In the genomic region with DNA sequence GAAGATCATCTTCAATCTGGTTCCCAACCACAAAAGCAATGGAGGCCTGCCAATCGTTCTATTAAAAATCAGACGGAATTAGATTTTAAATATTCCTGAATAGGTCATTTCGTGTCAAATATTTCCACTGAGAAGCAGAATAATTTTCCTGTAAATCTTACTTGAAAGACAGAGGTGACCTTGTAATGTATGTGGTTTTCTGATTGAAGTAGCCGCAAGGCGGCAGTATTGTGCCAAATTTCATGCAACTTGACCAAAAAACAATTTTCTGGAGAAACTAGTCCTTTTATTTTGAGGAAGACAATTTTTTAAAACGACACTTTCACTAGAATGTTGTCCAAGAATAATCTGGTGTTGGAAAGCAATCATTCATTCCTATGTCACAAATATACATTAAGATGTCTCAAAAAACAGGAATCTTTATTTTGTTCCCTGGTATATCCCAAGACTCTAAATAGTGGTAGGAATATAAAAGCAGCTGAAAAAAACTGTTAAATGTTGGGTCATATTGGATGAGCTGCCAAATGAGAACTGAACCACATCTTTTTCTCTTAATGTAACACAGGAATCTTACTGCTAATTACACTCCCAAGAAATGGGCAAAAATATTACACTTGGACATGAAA, we compare ENCODE assay signal across 9 cellular contexts. TPM values are rescaled to one million over a fixed set of nuclear protein-coding genes. Genes with fewer than 3 reads are reported as not detected.
A peak's percentile ranks its signal among the peaks of the same experiment; 100 is the strongest.
DNase-seq lines count a peak whose midpoint lies in the region; ATAC-seq and TF ChIP-seq lines count a peak whose summit lies in the region.
"Had no signal": no experiment of that assay in that cellular context is flagged by ENCODE, and none has a peak within 500 bp of the region (broad histone marks: within the 10 kb centered on the region; RNA-seq: fewer than 3 reads in every experiment).

No MANE protein-coding gene starts in this region.

- TF ChIP-seq CTCF in gastrocnemius medialis (IDR thresholded peaks at IDR 0.05 in 4 of 5, conservative IDR thresholded peaks at IDR 0.05 in 1 of 5) = peak; percentile 56 to 75 (median 62)

- H3K4me3 ChIP-seq in right cardiac atrium (ENCODE audit: low read length) = no peak overlapping the region
- H3K4me3 ChIP-seq in gastrocnemius medialis = no peak overlapping the region

- 1% methylated on average over 6 of the region's 6 CpGs for WGBS in right cardiac atrium

- no peak overlapping the region for H3K27ac Mint-ChIP-seq in activated naive CD8-positive, alpha-beta T cell treated with anti-CD3 and anti-CD28 coated beads for 36 hours
- H3K27ac Mint-ChIP-seq: dendritic cell treated with granulocyte-macrophage colony-stimulating factor and Interleukin-4, amounts not matched to agents 40 ng/mL and 50 ng/mL, for 4 days had no signal

- H3K27me3 Mint-ChIP-seq in activated naive CD8-positive, alpha-beta T cell treated with anti-CD3 and anti-CD28 coated beads for 36 hours = peaks cover 5% of the 10 kb centered on the region

- no peaks in the 10 kb centered on the region for H3K4me1 Mint-ChIP-seq in activated naive CD8-positive, alpha-beta T cell treated with anti-CD3 and anti-CD28 coated beads for 36 hours

- TF ChIP-seq POLR2A in gastrocnemius medialis (IDR thresholded peaks at IDR 0.05) = no peak

- no peak overlapping the region for H3K4me3 Mint-ChIP-seq in activated naive CD8-positive, alpha-beta T cell treated with anti-CD3 and anti-CD28 coated beads for 36 hours
- H3K4me3 Mint-ChIP-seq: dendritic cell treated with granulocyte-macrophage colony-stimulating factor and Interleukin-4, amounts not matched to agents 40 ng/mL and 50 ng/mL, for 4 days had no signal

- H3K27ac ChIP-seq in right cardiac atrium (ENCODE audit: low read length) (no peak overlapping the region), gastrocnemius medialis (no peak overlapping the region)

- no peaks in the 10 kb centered on the region for H3K9me3 Mint-ChIP-seq in activated naive CD8-positive, alpha-beta T cell treated with anti-CD3 and anti-CD28 coated beads for 36 hours
- H3K9me3 Mint-ChIP-seq: dendritic cell treated with granulocyte-macrophage colony-stimulating factor and Interleukin-4, amounts not matched to agents 40 ng/mL and 50 ng/mL, for 4 days had no signal

- H3K36me3 ChIP-seq in gastrocnemius medialis = no peaks in the 10 kb centered on the region

- no peaks in the 10 kb centered on the region for H3K4me1 ChIP-seq in right cardiac atrium (ENCODE audit: control insufficient read depth, insufficient read depth, low read length)
- H3K4me1 ChIP-seq in gastrocnemius medialis = peaks cover 3 to 4% of the 10 kb centered on the region in 2 donors

- in situ Hi-C loops in gastrocnemius medialis (cut with MboI; ENCODE audit: low sequenced_read_pairs in 4 of 4) = loop anchor here (5.0 to 25.0 kb wide), 4 partner anchors 861 to 1211 kb away; partner anchors contain the start of gene HAO2 (in 1 of the 4)

- H3K9me3 ChIP-seq in right cardiac atrium (ENCODE audit: control insufficient read depth, low read length) (no peaks in the 10 kb centered on the region), gastrocnemius medialis (no peaks in the 10 kb centered on the region)

- DNase-seq in Right ventricle myocardium inferior (ENCODE audit: missing footprints) (peak; percentile 57), cardiac septum (ENCODE audit: low spot score) (no peak), NCI-H2171 treated with DMSO at 0.1 percent for 48 hours (lab: John Stamatoyannopoulos, UW) (peak; percentile 43), right cardiac atrium (peak; percentile 42 to 78 (median 59)), gastrocnemius medialis (peak in 1 of 2 donors; percentile 26)
- DNase-seq in activated naive CD8-positive, alpha-beta T cell treated with anti-CD3 and anti-CD28 coated beads for 36 hours = peak; percentile 24

- ATAC-seq in Right ventricle myocardium inferior (no peak), right cardiac atrium (no peak), gastrocnemius medialis (peak in 1 of 2 donors; percentile 44), GM18519 (IDR thresholded peaks at IDR 0.05; ENCODE audit: low FRiP score, unreplicated experiment) (no peak), GM21576 (IDR thresholded peaks at IDR 0.05; ENCODE audit: unreplicated experiment) (no peak)

- no peaks in the 10 kb centered on the region for H3K36me3 Mint-ChIP-seq in activated naive CD8-positive, alpha-beta T cell treated with anti-CD3 and anti-CD28 coated beads for 36 hours

- intact Hi-C loops in Right ventricle myocardium inferior (cut with DNase I) = no loop called here
- intact Hi-C loops in cardiac septum (cut with DNase I) = loop anchor here (2.0 to 5.0 kb wide), 2 partner anchors 857 to 1216 kb away; partner anchors contain the start of gene HAO2
- intact Hi-C loops in right cardiac atrium (cut with DNase I) = loop anchor here in 2 of 4 donors (10.0 kb wide), 1 partner anchor 853 kb away; no protein-coding TSS in a partner anchor
- intact Hi-C loops in gastrocnemius medialis (cut with DNase I; ENCODE audit: low total_unique reads) = loop anchor here (1.0 to 10.0 kb wide), 2 partner anchors 563 to 857 kb away; no protein-coding TSS in a partner anchor

- no peaks in the 10 kb centered on the region for H3K27me3 ChIP-seq in right cardiac atrium (ENCODE audit: control insufficient read depth, insufficient read depth)
- H3K27me3 ChIP-seq in gastrocnemius medialis = no peaks in the 10 kb centered on the region

RNA-seq across cellular contexts. Expression of gene SPAG17, which starts 33.6 kb away (rescaled TPM):
- not detected for total RNA-seq in Right ventricle myocardium inferior
- total RNA-seq in cardiac septum = not detected
- total RNA-seq in activated naive CD8-positive, alpha-beta T cell treated with anti-CD3 and anti-CD28 coated beads for 36 hours = not detected
- under 1 TPM in 1 of 4 donors, not detected in 3; 0.59 TPM for total RNA-seq in right cardiac atrium
- 0.02 TPM for polyA plus RNA-seq in right cardiac atrium
- not detected for total RNA-seq in gastrocnemius medialis
